In the genomic region with DNA sequence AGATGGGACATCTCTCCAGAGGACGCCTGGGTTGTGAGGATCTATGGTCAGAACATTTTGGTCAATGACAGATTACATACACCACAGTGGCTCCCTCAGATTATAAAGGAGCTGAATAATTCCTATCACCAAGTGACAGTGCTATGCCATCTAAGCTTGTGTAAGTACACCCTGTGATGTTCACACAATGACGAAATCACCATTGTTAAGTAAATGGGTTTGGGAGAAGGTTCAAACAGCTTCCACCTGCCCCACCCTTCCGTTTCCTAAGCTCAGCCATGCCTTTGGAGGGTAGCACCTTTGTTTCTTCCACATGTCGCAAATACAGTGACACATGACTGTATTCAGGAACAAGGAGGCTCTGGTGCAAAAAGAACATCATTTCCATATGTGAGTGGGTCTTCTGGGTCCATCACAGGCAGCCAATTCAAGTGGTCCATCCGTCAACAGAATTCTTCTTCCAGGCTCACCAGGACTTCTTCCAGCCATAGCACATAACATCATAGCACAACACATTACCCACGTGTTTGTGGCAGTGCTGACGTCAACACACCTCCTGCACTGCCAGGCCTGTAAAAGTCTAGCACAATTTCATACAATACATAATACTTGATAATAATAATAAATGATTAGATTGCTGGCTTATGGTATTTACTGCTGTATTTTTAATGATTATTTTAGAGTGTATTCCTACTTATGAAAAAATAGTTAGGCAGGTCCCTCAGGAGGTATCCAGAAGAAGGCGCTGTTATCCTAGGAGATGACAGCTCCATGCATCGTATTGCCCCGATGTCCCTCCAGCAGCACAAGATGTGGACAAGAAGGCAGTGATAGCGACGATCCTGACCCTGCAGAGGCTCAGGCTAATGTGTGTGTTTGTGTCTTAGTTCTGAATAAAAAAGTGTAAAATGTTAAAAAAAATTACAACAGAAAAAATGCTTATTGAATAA, we compare ENCODE assay signal across 11 cellular contexts.
DNase-seq lines count a peak whose midpoint lies in the region; ATAC-seq, FAIRE-seq and TF ChIP-seq lines count a peak whose summit lies in the region.
"Had no signal": no experiment of that assay in that cellular context is flagged by ENCODE, and none has a peak within 500 bp of the region (broad histone marks: within the 10 kb centered on the region; RNA-seq: fewer than 3 reads in every experiment).

No MANE protein-coding gene starts in this region.

- H3K4me3 ChIP-seq in GM12864 (ENCODE audit: low read depth, low read length), result no peak overlapping the region
- H3K4me3 ChIP-seq in neutrophil (ENCODE audit: low read depth in 1 of 2, low read length in 1 of 2), result peak overlapping the region; percentile 45 to 46

- peaks cover 69 to 71% of the 10 kb centered on the region in 2 experiments for H3K4me1 ChIP-seq in neutrophil (ENCODE audit: control insufficient read depth in 1 of 2, insufficient read depth in 1 of 2, low read depth in 1 of 2, low read length in 1 of 2)

- no peaks in the 10 kb centered on the region for H3K27me3 ChIP-seq in neutrophil

- peak; percentile 10 for TF ChIP-seq CTCF in GM12864 (IDR thresholded peaks at IDR 0.05; ENCODE audit: low read depth, low read length, missing control alignments)
- TF ChIP-seq CTCF in neutrophil (IDR thresholded peaks at IDR 0.05), result no peak

- no peaks in the 10 kb centered on the region for H3K9me3 ChIP-seq in neutrophil

- no peak for TF ChIP-seq POLR2A in erythroblast (IDR thresholded peaks at IDR 0.05; ENCODE audit: low read length)
- no peak for TF ChIP-seq POLR2A in GM12892 (IDR thresholded peaks at IDR 0.05; ENCODE audit: low read depth, low read length)

- no peak for DNase-seq in GM12864 (ENCODE audit: low read depth)
- peak; percentile 61 for DNase-seq in OCI-M1 (lab: John Stamatoyannopoulos, UW)
- peak; percentile 38 to 53 for DNase-seq in erythroblast (lab: John Stamatoyannopoulos, UW)
- DNase-seq in stimulated activated CD4-positive, alpha-beta T cell treated with anti-CD3 and anti-CD28 coated beads, Interleukin-12 subunit alpha, Interleukin-12 subunit beta, amount 100 ng/mL, for 4 hours, result no peak
- no peak for DNase-seq in GM12892 (ENCODE audit: insufficient read length)
- no peak for DNase-seq in activated gamma-delta T cell (lab: John Stamatoyannopoulos, UW)
- DNase-seq: naive B cell, NCI-H2081 had no signal

- H3K36me3 ChIP-seq in neutrophil, result no peaks in the 10 kb centered on the region

- peak overlapping the region; percentile 94 for H3K27ac ChIP-seq in neutrophil

- ATAC-seq in HG02852 (IDR thresholded peaks at IDR 0.05; ENCODE audit: unreplicated experiment), result no peak

- FAIRE-seq in GM12892 (lab: Jason Lieb, UNC), result no peak
- FAIRE-seq: TTC549 had no signal

Comparison
In these comparisons a context has a peak if more than half of its experiments do, and no peak if none do; other contexts are left out.
1. DNase-seq: peak in OCI-M1 (single experiment) and erythroblast (2 of 2); none in GM12864 (single experiment), stimulated activated CD4-positive, alpha-beta T cell treated with anti-CD3 and anti-CD28 coated beads, Interleukin-12 subunit alpha, Interleukin-12 subunit beta, amount 100 ng/mL, for 4 hours (single experiment), GM12892 (single experiment) and activated gamma-delta T cell (single experiment).